ENCODE assay signal across 16 cellular contexts in genomic region chr1:8898425-8898824, GRCh38. TPM values are rescaled to one million over a fixed set of nuclear protein-coding genes. Genes with fewer than 3 reads are reported as not detected.
DNase-seq lines count a peak whose midpoint lies in the region; ATAC-seq, FAIRE-seq and TF ChIP-seq lines count a peak whose summit lies in the region.
"Not testable (repeated sequence)": the region's sequence is repeated elsewhere in the genome, so short reads cannot be mapped to it uniquely, and the experiment has no call there.
"Had no signal": no experiment of that assay in that cellular context is flagged by ENCODE, and none has a peak within 500 bp of the region (broad histone marks: within the 10 kb centered on the region; RNA-seq: fewer than 3 reads in every experiment).

No MANE protein-coding gene starts in this region.

- H2BK5ac ChIP-seq in H1 (ENCODE audit: low read depth, low read length), result not testable (repeated sequence)

- H3K9ac ChIP-seq in H1 (replicated peaks in 1 of 4; ENCODE audit: extremely low read depth in 1 of 4, low read depth in 3 of 4, low read length in 3 of 4), result not testable (repeated sequence)

- not testable (repeated sequence) for DNase-seq in CD4-positive, alpha-beta T cell; Panc1 (ENCODE audit: low read depth, low spot score); activated CD4-positive, alpha-beta memory T cell treated with anti-CD3 and anti-CD28 coated beads, Interleukin-2, amount 10 ng/mL, durations not matched to agents 7 days and 5 days; activated T-helper 1 cell treated with anti-CD3 and anti-CD28 coated beads, Interleukin-12 subunit alpha, Interleukin-12 subunit beta, Interleukin-2, Interleukin-4 antibody, amounts not matched to agents 30 ng/mL and 10 ng/mL and 1 ng/mL, durations not matched to agents 14 hours and 24 hours and 36 hours (ENCODE audit: low spot score); activated naive CD4-positive, alpha-beta T cell treated with anti-CD3 and anti-CD28 coated beads, Interleukin-2, amount 50 U/mL, for 72 hours (ENCODE audit: low spot score in 2 of 2); H1 (ENCODE audit: low read depth in 1 of 2, low spot score in 2 of 2); stimulated activated effector memory CD8-positive, alpha-beta T cell treated with anti-CD3 and anti-CD28 coated beads, Interleukin-12 subunit alpha, Interleukin-12 subunit beta, amount 100 ng/mL, for 72 hours (ENCODE audit: low spot score in 2 of 2)

- H4K91ac ChIP-seq in H1 (replicated peaks; ENCODE audit: insufficient read length, low read length), result not testable (repeated sequence)

- not testable (repeated sequence) for H3K56ac ChIP-seq in H1 (replicated peaks; ENCODE audit: insufficient read length, low read depth, low read length)

- not testable (repeated sequence) for H3K4me2 ChIP-seq in H1 (ENCODE audit: insufficient read depth in 1 of 2, low read depth in 2 of 2, low read length in 2 of 2)

- in situ Hi-C loops in Panc1 (cut with HindIII; ENCODE audit: low pct_unique_long_range_greater_than_20kb, low sequenced_read_pairs), result not testable (repeated sequence)

- H3K27ac ChIP-seq in CD4-positive, alpha-beta T cell (ENCODE audit: low read depth, low read length); H1 (ENCODE audit: low read depth, low read length): not testable (repeated sequence)
- H3K27ac ChIP-seq in Panc1 (ENCODE audit: low read length), result peak overlapping the region; percentile 58; the same call in 1 of the 2 replicates
- H3K27ac ChIP-seq in VCaP, result peak overlapping the region; percentile 67

- BruUV-seq in Panc1 (replicated peaks; lab: Mats Ljungman, UMichigan), result not testable (repeated sequence)

- H4K8ac ChIP-seq in H1 (ENCODE audit: extremely low read depth, insufficient read depth, low read length), result not testable (repeated sequence)

- not testable (repeated sequence) for H2BK15ac ChIP-seq in H1 (ENCODE audit: low read length)

- CTCF ChIA-PET in CD4-positive, alpha-beta T cell (lab: Charles Lee), result interaction anchor here (1.8 to 2.1 kb wide), 2 partner anchors 50 to 107 kb away, joined by 4 to 8 read pairs; no protein-coding TSS in a partner anchor
- CTCF ChIA-PET in Panc1 (lab: Charles Lee), result interaction anchor here (0.6 kb wide), 1 partner anchor 36 kb away, joined by 3 read pairs; no protein-coding TSS in a partner anchor
- CTCF ChIA-PET in activated CD4-positive, alpha-beta memory T cell treated with anti-CD3 and anti-CD28 coated beads, Interleukin-2, amount 10 ng/mL, durations not matched to agents 7 days and 5 days (lab: Charles Lee), result interaction anchor here (2.6 to 4.2 kb wide), 2 partner anchors 19 to 107 kb away, joined by 19 to 22 read pairs; partner anchors contain the start of gene ENO1
- CTCF ChIA-PET in H1 (lab: Charles Lee; ENCODE audit: partially characterized antibody), result interaction anchor here (0.6 to 1.6 kb wide), 8 partner anchors 15 to 997 kb away, joined by 3 to 8 read pairs (median 4); no protein-coding TSS in a partner anchor

- H3K36me3 Mint-ChIP-seq in CD4-positive, alpha-beta T cell (ENCODE audit: low read depth); activated T-helper 1 cell treated with anti-CD3 and anti-CD28 coated beads, Interleukin-12 subunit alpha, Interleukin-12 subunit beta, Interleukin-2, Interleukin-4 antibody, amounts not matched to agents 30 ng/mL and 10 ng/mL and 1 ng/mL, durations not matched to agents 14 hours and 24 hours and 36 hours (ENCODE audit: low read depth): not testable (repeated sequence)
- peaks cover 15% of the 10 kb centered on the region for H3K36me3 Mint-ChIP-seq in activated CD4-positive, alpha-beta memory T cell treated with anti-CD3 and anti-CD28 coated beads, Interleukin-2, amount 10 ng/mL, durations not matched to agents 7 days and 5 days (ENCODE audit: low read depth)
- peaks cover 12 to 37% of the 10 kb centered on the region in 2 donors for H3K36me3 Mint-ChIP-seq in activated naive CD4-positive, alpha-beta T cell treated with anti-CD3 and anti-CD28 coated beads, Interleukin-2, amount 50 U/mL, for 72 hours
- peaks cover 11% of the 10 kb centered on the region for H3K36me3 Mint-ChIP-seq in stimulated activated effector memory CD8-positive, alpha-beta T cell treated with anti-CD3 and anti-CD28 coated beads, Interleukin-12 subunit alpha, Interleukin-12 subunit beta, amount 100 ng/mL, for 72 hours

- not testable (repeated sequence) for H3K27ac Mint-ChIP-seq in CD4-positive, alpha-beta T cell
- H3K27ac Mint-ChIP-seq in activated CD4-positive, alpha-beta memory T cell treated with anti-CD3 and anti-CD28 coated beads, Interleukin-2, amount 10 ng/mL, durations not matched to agents 7 days and 5 days, result peak overlapping the region; percentile 99
- H3K27ac Mint-ChIP-seq in activated T-helper 1 cell treated with anti-CD3 and anti-CD28 coated beads, Interleukin-12 subunit alpha, Interleukin-12 subunit beta, Interleukin-2, Interleukin-4 antibody, amounts not matched to agents 30 ng/mL and 10 ng/mL and 1 ng/mL, durations not matched to agents 14 hours and 24 hours and 36 hours, result peak overlapping the region; percentile 83
- H3K27ac Mint-ChIP-seq in activated naive CD4-positive, alpha-beta T cell treated with anti-CD3 and anti-CD28 coated beads, Interleukin-2, amount 50 U/mL, for 72 hours, result peak overlapping the region; percentile 99 to 100
- peak overlapping the region; percentile 98 for H3K27ac Mint-ChIP-seq in stimulated activated effector memory CD8-positive, alpha-beta T cell treated with anti-CD3 and anti-CD28 coated beads, Interleukin-12 subunit alpha, Interleukin-12 subunit beta, amount 100 ng/mL, for 72 hours

- H2BK12ac ChIP-seq in H1 (ENCODE audit: low read depth, low read length), result not testable (repeated sequence)

- not testable (repeated sequence) for H2BK20ac ChIP-seq in H1 (ENCODE audit: low read length)

- TF ChIP-seq POLR2A in H1 (IDR thresholded peaks at IDR 0.05; ENCODE audit: control extremely low read depth in 1 of 2, low read depth in 2 of 2, low read length in 2 of 2), result not testable (repeated sequence)

- POLR2A ChIA-PET in CD4-positive, alpha-beta T cell (lab: Charles Lee), result interaction anchor here (3.0 kb wide), 1 partner anchor 20 kb away, joined by 11 read pairs; the partner anchor contains the start of gene ENO1
- POLR2A ChIA-PET in Panc1 (lab: Charles Lee) (interaction anchor here (0.6 kb wide), 1 partner anchor 32 kb away, joined by 3 read pairs; no protein-coding TSS in a partner anchor), H1 (lab: Charles Lee; ENCODE audit: partially characterized antibody) (interaction anchor here (1.0 to 1.8 kb wide), 7 partner anchors 20 to 111 kb away, joined by 3 to 13 read pairs (median 4); partner anchors contain the start of gene ENO1)
- POLR2A ChIA-PET in activated CD4-positive, alpha-beta memory T cell treated with anti-CD3 and anti-CD28 coated beads, Interleukin-2, amount 10 ng/mL, durations not matched to agents 7 days and 5 days (lab: Charles Lee), result interaction anchor here (1.1 to 5.1 kb wide), 6 partner anchors 10 to 41 kb away, joined by 3 to 106 read pairs (median 6); partner anchors contain the start of gene ENO1

- intact Hi-C loops in CD4-positive, alpha-beta T cell (cut with DNase I, micrococcal nuclease); Panc1 (cut with micrococcal nuclease; ENCODE audit: unreplicated experiment); activated T-helper 1 cell treated with anti-CD3 and anti-CD28 coated beads, Interleukin-12 subunit alpha, Interleukin-12 subunit beta, Interleukin-2, Interleukin-4 antibody, amounts not matched to agents 30 ng/mL and 10 ng/mL and 1 ng/mL, durations not matched to agents 14 hours and 24 hours and 36 hours (cut with micrococcal nuclease): not testable (repeated sequence)

- H4K5ac ChIP-seq in H1 (ENCODE audit: insufficient read length, low read depth, low read length), result not testable (repeated sequence)

- H3K4me3 Mint-ChIP-seq in CD4-positive, alpha-beta T cell, result peak overlapping the region; percentile 11
- H3K4me3 Mint-ChIP-seq in activated CD4-positive, alpha-beta memory T cell treated with anti-CD3 and anti-CD28 coated beads, Interleukin-2, amount 10 ng/mL, durations not matched to agents 7 days and 5 days; activated T-helper 1 cell treated with anti-CD3 and anti-CD28 coated beads, Interleukin-12 subunit alpha, Interleukin-12 subunit beta, Interleukin-2, Interleukin-4 antibody, amounts not matched to agents 30 ng/mL and 10 ng/mL and 1 ng/mL, durations not matched to agents 14 hours and 24 hours and 36 hours: not testable (repeated sequence)
- peak overlapping the region; percentile 67 for H3K4me3 Mint-ChIP-seq in stimulated activated effector memory CD8-positive, alpha-beta T cell treated with anti-CD3 and anti-CD28 coated beads, Interleukin-12 subunit alpha, Interleukin-12 subunit beta, amount 100 ng/mL, for 72 hours

- TF ChIP-seq CTCF in CD4-positive, alpha-beta T cell (IDR thresholded peaks at IDR 0.05); Panc1 (IDR thresholded peaks at IDR 0.05); VCaP (conservative IDR thresholded peaks at IDR 0.05); H1 (IDR thresholded peaks at IDR 0.05; ENCODE audit: control extremely low read depth in 1 of 3, insufficient read depth in 1 of 3, low read depth in 1 of 3, low read length in 3 of 3): not testable (repeated sequence)

- H3K79me1 ChIP-seq in H1 (ENCODE audit: low read depth, low read length), result not testable (repeated sequence)

- TF ChIP-seq EP300 in H1 (IDR thresholded peaks at IDR 0.05; ENCODE audit: borderline replicate concordance in 1 of 2, low read depth in 2 of 2, low read length in 2 of 2), result not testable (repeated sequence)

- H3K79me2 ChIP-seq in H1 (ENCODE audit: control insufficient read depth in 1 of 2, insufficient read depth in 2 of 2, low read length in 2 of 2), result not testable (repeated sequence)

- H3K18ac ChIP-seq in H1 (ENCODE audit: extremely low read depth, low read length), result not testable (repeated sequence)

- not testable (repeated sequence) for H3K27me3 ChIP-seq in CD4-positive, alpha-beta T cell (ENCODE audit: control insufficient read depth, insufficient read depth, low read length); Panc1 (ENCODE audit: control insufficient read depth, insufficient read depth, low read length); H1 (replicated peaks in 1 of 4; ENCODE audit: control insufficient read depth in 3 of 4, extremely low read depth in 1 of 4, insufficient read depth in 3 of 4, low read length in 3 of 4)

- not testable (repeated sequence) for H3K36me3 ChIP-seq in Panc1 (ENCODE audit: control insufficient read depth, insufficient read depth, low read length); H1 (ENCODE audit: control insufficient read depth in 2 of 4, insufficient read depth in 4 of 4, low read length in 3 of 4)

- H3K4me1 Mint-ChIP-seq in CD4-positive, alpha-beta T cell (ENCODE audit: low read depth), result peaks cover 19% of the 10 kb centered on the region
- peaks cover 44% of the 10 kb centered on the region for H3K4me1 Mint-ChIP-seq in activated CD4-positive, alpha-beta memory T cell treated with anti-CD3 and anti-CD28 coated beads, Interleukin-2, amount 10 ng/mL, durations not matched to agents 7 days and 5 days
- H3K4me1 Mint-ChIP-seq in activated T-helper 1 cell treated with anti-CD3 and anti-CD28 coated beads, Interleukin-12 subunit alpha, Interleukin-12 subunit beta, Interleukin-2, Interleukin-4 antibody, amounts not matched to agents 30 ng/mL and 10 ng/mL and 1 ng/mL, durations not matched to agents 14 hours and 24 hours and 36 hours (ENCODE audit: low read depth), result peaks cover 41% of the 10 kb centered on the region
- H3K4me1 Mint-ChIP-seq in stimulated activated effector memory CD8-positive, alpha-beta T cell treated with anti-CD3 and anti-CD28 coated beads, Interleukin-12 subunit alpha, Interleukin-12 subunit beta, amount 100 ng/mL, for 72 hours, result peaks cover 28% of the 10 kb centered on the region

- 99% methylated on average over 5 of the region's 5 CpGs; no CpG with 5 or more reads in 1 of the 2 experiments for WGBS in H1 (ENCODE audit: extremely low coverage in 1 of 2, insufficient coverage in 1 of 2, insufficient read length in 1 of 2, insufficient replicate concordance in 2 of 2, low coverage in 1 of 2, low lambda C conversion rate in 2 of 2, missing lambda C conversion rate in 1 of 2), 2 experiments

- FAIRE-seq in H1 (lab: Jason Lieb, UNC), result not testable (repeated sequence)

- H3K9me3 Mint-ChIP-seq in CD4-positive, alpha-beta T cell; activated CD4-positive, alpha-beta memory T cell treated with anti-CD3 and anti-CD28 coated beads, Interleukin-2, amount 10 ng/mL, durations not matched to agents 7 days and 5 days; activated naive CD4-positive, alpha-beta T cell treated with anti-CD3 and anti-CD28 coated beads, Interleukin-2, amount 50 U/mL, for 72 hours; stimulated activated effector memory CD8-positive, alpha-beta T cell treated with anti-CD3 and anti-CD28 coated beads, Interleukin-12 subunit alpha, Interleukin-12 subunit beta, amount 100 ng/mL, for 72 hours: not testable (repeated sequence)
- peaks cover 14% of the 10 kb centered on the region for H3K9me3 Mint-ChIP-seq in activated T-helper 1 cell treated with anti-CD3 and anti-CD28 coated beads, Interleukin-12 subunit alpha, Interleukin-12 subunit beta, Interleukin-2, Interleukin-4 antibody, amounts not matched to agents 30 ng/mL and 10 ng/mL and 1 ng/mL, durations not matched to agents 14 hours and 24 hours and 36 hours

- H2BK120ac ChIP-seq in H1 (replicated peaks; ENCODE audit: low read depth, low read length), result not testable (repeated sequence)

- not testable (repeated sequence) for H4K20me1 ChIP-seq in H1 (replicated peaks in 1 of 2; ENCODE audit: control insufficient read depth in 1 of 2, insufficient read depth in 2 of 2, low read length in 2 of 2)

- H2AK5ac ChIP-seq in H1 (ENCODE audit: low read depth, low read length), result not testable (repeated sequence)

- not testable (repeated sequence) for H3K23me2 ChIP-seq in H1 (ENCODE audit: low read depth, low read length)

- H3K4me3 ChIP-seq in Panc1 (ENCODE audit: low read depth in 2 of 2, low read length in 2 of 2); H1 (ENCODE audit: extremely low read depth in 1 of 4, insufficient read depth in 2 of 4, low read depth in 3 of 4, low read length in 4 of 4): not testable (repeated sequence)

- not testable (repeated sequence) for ATAC-seq in CD4-positive, alpha-beta T cell (ENCODE audit: poor library complexity); Panc1; activated naive CD4-positive, alpha-beta T cell treated with anti-CD3 and anti-CD28 coated beads, Interleukin-2, amount 50 U/mL, for 72 hours; stimulated activated effector memory CD8-positive, alpha-beta T cell treated with anti-CD3 and anti-CD28 coated beads, Interleukin-12 subunit alpha, Interleukin-12 subunit beta, amount 100 ng/mL, for 72 hours

- not testable (repeated sequence) for TF ChIP-seq RAD21 in H1 (IDR thresholded peaks at IDR 0.05 in 1 of 2, conservative IDR thresholded peaks at IDR 0.05 in 1 of 2; ENCODE audit: low read depth in 2 of 2, low read length in 2 of 2)

- H2AFZ ChIP-seq in H1 (ENCODE audit: low read length), result not testable (repeated sequence)

- not testable (repeated sequence) for H3K9me3 ChIP-seq in CD4-positive, alpha-beta T cell (ENCODE audit: control insufficient read depth, low read length); Panc1 (ENCODE audit: control insufficient read depth, insufficient read depth, low read depth, low read length); H1 (ENCODE audit: insufficient read depth in 2 of 2, low read depth in 1 of 2, low read length in 1 of 2)

- not testable (repeated sequence) for H3K27me3 Mint-ChIP-seq in CD4-positive, alpha-beta T cell; activated CD4-positive, alpha-beta memory T cell treated with anti-CD3 and anti-CD28 coated beads, Interleukin-2, amount 10 ng/mL, durations not matched to agents 7 days and 5 days; activated T-helper 1 cell treated with anti-CD3 and anti-CD28 coated beads, Interleukin-12 subunit alpha, Interleukin-12 subunit beta, Interleukin-2, Interleukin-4 antibody, amounts not matched to agents 30 ng/mL and 10 ng/mL and 1 ng/mL, durations not matched to agents 14 hours and 24 hours and 36 hours (ENCODE audit: insufficient read depth)

- not testable (repeated sequence) for H3K23ac ChIP-seq in H1 (ENCODE audit: insufficient read length)

- H3K14ac ChIP-seq in H1 (ENCODE audit: insufficient read length), result not testable (repeated sequence)

- peaks cover 17% of the 10 kb centered on the region for H3K4me1 ChIP-seq in Panc1 (ENCODE audit: control insufficient read depth, insufficient read depth, low read length)
- not testable (repeated sequence) for H3K4me1 ChIP-seq in H1 (replicated peaks in 1 of 4; ENCODE audit: control insufficient read depth in 3 of 4, insufficient read depth in 4 of 4, low read length in 3 of 4)

- not testable (repeated sequence) for H3K4ac ChIP-seq in H1 (replicated peaks; ENCODE audit: insufficient read length, low read depth, low read length)

RNA-seq across cellular contexts. Expression of gene ENO1, which starts 19.9 kb away (rescaled TPM):
- total RNA-seq in CD4-positive, alpha-beta T cell, result 100 to 1,000 TPM; 120 to 129 TPM
- 2,480 TPM for total RNA-seq in Panc1 (2021; ENCODE audit: unreplicated experiment)
- polyA plus RNA-seq in Panc1 (2012; ENCODE audit: insufficient read length), result 3,248 TPM
- total RNA-seq in activated CD4-positive, alpha-beta memory T cell treated with anti-CD3 and anti-CD28 coated beads, Interleukin-2, amount 10 ng/mL, durations not matched to agents 7 days and 5 days, result 1,000 to 10,000 TPM; 2,453 to 2,472 TPM
- total RNA-seq in activated T-helper 1 cell treated with anti-CD3 and anti-CD28 coated beads, Interleukin-12 subunit alpha, Interleukin-12 subunit beta, Interleukin-2, Interleukin-4 antibody, amounts not matched to agents 30 ng/mL and 10 ng/mL and 1 ng/mL, durations not matched to agents 14 hours and 24 hours and 36 hours, result 3,370 and 3,388 TPM in 2 replicates
- total RNA-seq in activated naive CD4-positive, alpha-beta T cell treated with anti-CD3 and anti-CD28 coated beads, Interleukin-2, amount 50 U/mL, for 72 hours, result 1,000 to 10,000 TPM; 1,473 to 3,739 TPM
- 2,080 and 2,117 TPM in 2 replicates for total RNA-seq in H1 (2021; fragmentation: NEBNext Ultra II Directional; extraction: Animal tissue kit (Norgen Biotek cat#: 25700))
- polyA plus RNA-seq in H1 (2011; rRNA removed), result 1,763 and 2,059 TPM in 2 replicates
- polyA plus RNA-seq in H1 (2011; cell fraction: cytosol; rRNA removed), result 2,358 TPM
- 2,405 TPM for polyA plus RNA-seq in H1 (2011; cell fraction: nucleus; rRNA removed)
- polyA plus RNA-seq in H1 (2012, experiment 1 of 2), result 1,870 to 2,736 TPM (median 2,687 TPM) in 4 replicates
- polyA plus RNA-seq in H1 (2012, experiment 2 of 2), result 3,551 TPM
- 1,002 TPM for polyA plus RNA-seq in H1 (2013, experiment 1 of 2)
- 997 TPM for polyA plus RNA-seq in H1 (2013, experiment 2 of 2)
- 2,726 and 2,920 TPM in 2 replicates for polyA minus RNA-seq in H1 (2011; rRNA and poly(A)+ RNA removed)
- 1,825 TPM for polyA minus RNA-seq in H1 (2011; cell fraction: cytosol; rRNA and poly(A)+ RNA removed)
- 812 TPM for polyA minus RNA-seq in H1 (2011; cell fraction: nucleus; rRNA and poly(A)+ RNA removed)

RNA-seq across cellular contexts. Expression of gene CA6, which starts 47.2 kb away (rescaled TPM):
- under 1 TPM in 1 of 2 experiments, not detected in 1; 0.20 TPM for total RNA-seq in CD4-positive, alpha-beta T cell
- not detected for total RNA-seq in Panc1 (2021; ENCODE audit: unreplicated experiment)
- polyA plus RNA-seq in Panc1 (2012; ENCODE audit: insufficient read length), result 0.15 TPM
- under 1 TPM in 1 of 2 experiments, not detected in 1; 0.18 TPM for total RNA-seq in activated CD4-positive, alpha-beta memory T cell treated with anti-CD3 and anti-CD28 coated beads, Interleukin-2, amount 10 ng/mL, durations not matched to agents 7 days and 5 days
- total RNA-seq in activated T-helper 1 cell treated with anti-CD3 and anti-CD28 coated beads, Interleukin-12 subunit alpha, Interleukin-12 subunit beta, Interleukin-2, Interleukin-4 antibody, amounts not matched to agents 30 ng/mL and 10 ng/mL and 1 ng/mL, durations not matched to agents 14 hours and 24 hours and 36 hours, result 2.2 and 2.6 TPM in 2 replicates
- total RNA-seq in activated naive CD4-positive, alpha-beta T cell treated with anti-CD3 and anti-CD28 coated beads, Interleukin-2, amount 50 U/mL, for 72 hours, result 1 to 10 TPM in 1 of 2 donors, under 1 TPM in 1; 0.66 to 1.7 TPM
- not detected in 2 replicates for total RNA-seq in H1 (2021; fragmentation: NEBNext Ultra II Directional; extraction: Animal tissue kit (Norgen Biotek cat#: 25700))
- polyA plus RNA-seq in H1 (2011; rRNA removed), result not detected in 2 replicates
- not detected for polyA plus RNA-seq in H1 (2011; cell fraction: cytosol; rRNA removed)
- polyA plus RNA-seq in H1 (2011; cell fraction: nucleus; rRNA removed), result not detected
- polyA plus RNA-seq in H1 (2012, experiment 1 of 2), result not detected in 4 replicates
- not detected for polyA plus RNA-seq in H1 (2012, experiment 2 of 2)
- polyA plus RNA-seq in H1 (2013, experiment 1 of 2), result not detected
- polyA plus RNA-seq in H1 (2013, experiment 2 of 2), result not detected
- polyA minus RNA-seq in H1 (2011; rRNA and poly(A)+ RNA removed), result not detected in 2 replicates
- polyA minus RNA-seq in H1 (2011; cell fraction: cytosol; rRNA and poly(A)+ RNA removed), result not detected
- polyA minus RNA-seq in H1 (2011; cell fraction: nucleus; rRNA and poly(A)+ RNA removed), result not detected
- total RNA-seq: A172, Caco-2, H7, HT-29, LHCN-M2, MCF 10A, SJCRH30 had no signal
- polyA plus RNA-seq: AG04450 had no signal

Comparison
In these comparisons a context has a peak if more than half of its experiments do, and no peak if none do; other contexts are left out.
1. RNA of gene ENO1, which starts 19.9 kb away (total RNA-seq): 1,473 to 3,739 TPM in activated naive CD4-positive, alpha-beta T cell treated with anti-CD3 and anti-CD28 coated beads, Interleukin-2, amount 50 U/mL, for 72 hours, 3,370 to 3,388 TPM in activated T-helper 1 cell treated with anti-CD3 and anti-CD28 coated beads, Interleukin-12 subunit alpha, Interleukin-12 subunit beta, Interleukin-2, Interleukin-4 antibody, amounts not matched to agents 30 ng/mL and 10 ng/mL and 1 ng/mL, durations not matched to agents 14 hours and 24 hours and 36 hours, 2,480 TPM in Panc1 (single experiment), 2,453 to 2,472 TPM in activated CD4-positive, alpha-beta memory T cell treated with anti-CD3 and anti-CD28 coated beads, Interleukin-2, amount 10 ng/mL, durations not matched to agents 7 days and 5 days and 2,080 to 2,117 TPM in H1; 120 to 129 TPM in CD4-positive, alpha-beta T cell; every median in the first group is over 10 times any median in the second.